12 cellular contexts compared by ENCODE assay signal in the genomic region with DNA sequence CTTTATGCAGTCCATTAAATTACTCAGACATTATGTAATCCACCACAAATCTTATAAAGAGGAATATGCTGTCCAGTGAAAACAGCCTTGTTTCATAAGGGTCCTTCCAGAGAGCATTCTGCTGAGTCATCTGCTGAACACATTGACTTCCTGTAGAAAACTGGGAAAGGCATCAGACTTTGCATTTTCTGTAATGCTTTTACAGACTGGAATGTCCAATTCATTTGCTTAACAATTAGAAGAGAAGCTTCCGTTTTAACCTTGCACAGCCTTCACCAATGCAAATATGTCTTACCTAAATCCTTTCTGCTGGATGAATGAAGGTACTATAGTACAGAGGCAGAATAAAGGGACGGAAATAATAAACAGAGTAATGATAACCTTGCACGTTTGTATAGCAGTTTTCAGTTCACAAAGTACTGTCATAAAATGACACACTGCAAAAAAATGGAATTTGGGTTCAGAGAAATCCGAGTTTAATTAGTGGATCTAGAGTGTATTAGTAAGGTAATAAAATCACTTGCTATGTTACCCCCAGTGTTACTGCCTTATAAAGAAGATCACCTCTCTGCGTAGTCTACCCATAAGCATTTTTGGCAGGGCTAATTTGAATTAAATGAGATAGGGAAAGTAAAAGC.
DNase-seq lines count a peak whose midpoint lies in the region; ATAC-seq, FAIRE-seq and TF ChIP-seq lines count a peak whose summit lies in the region.
"Had no signal": no experiment of that assay in that cellular context is flagged by ENCODE, and none has a peak within 500 bp of the region (broad histone marks: within the 10 kb centered on the region; RNA-seq: fewer than 3 reads in every experiment).

No MANE protein-coding gene starts in this region.

- H3K4me1 Mint-ChIP-seq in astrocyte (ENCODE audit: low read depth, unreplicated experiment): peaks cover 12% of the 10 kb centered on the region
- peaks cover 2% of the 10 kb centered on the region for H3K4me1 Mint-ChIP-seq in progenitor cell of endocrine pancreas (ENCODE audit: low read depth)

- H3K4me3 ChIP-seq in astrocyte (ENCODE audit: insufficient read depth, low read depth, low read length) (peak overlapping the region; percentile 45), left lung (no peak overlapping the region)
- H3K4me3 ChIP-seq: colonic mucosa, upper lobe of right lung had no signal

- ATAC-seq in left lung: peak; percentile 36
- ATAC-seq: left ventricle myocardium superior, upper lobe of right lung had no signal

- in situ Hi-C loops in Caki2 (cut with HindIII; ENCODE audit: low pct_unique_long_range_greater_than_20kb, low sequenced_read_pairs): no loop called here

- H3K36me3 ChIP-seq in astrocyte (ENCODE audit: insufficient read depth, low read length) (no peaks in the 10 kb centered on the region), left lung (no peaks in the 10 kb centered on the region)
- H3K36me3 ChIP-seq: colonic mucosa, upper lobe of right lung had no signal

- H3K9me3 ChIP-seq in astrocyte (ENCODE audit: insufficient read depth, low read depth, low read length) (no peaks in the 10 kb centered on the region), left lung (no peaks in the 10 kb centered on the region)
- H3K9me3 ChIP-seq: colonic mucosa, upper lobe of right lung had no signal

- H3K27me3 ChIP-seq in astrocyte (ENCODE audit: insufficient read depth, low read length) (no peaks in the 10 kb centered on the region), left lung (no peaks in the 10 kb centered on the region)
- H3K27me3 ChIP-seq: colonic mucosa, upper lobe of right lung had no signal

- TF ChIP-seq CTCF in astrocyte (IDR thresholded peaks at IDR 0.05; ENCODE audit: insufficient read depth, low read depth, low read length) (no peak), left lung (IDR thresholded peaks at IDR 0.05) (no peak), progenitor cell of endocrine pancreas (IDR thresholded peaks at IDR 0.05; ENCODE audit: unreplicated experiment) (no peak)

- H3K9ac ChIP-seq in astrocyte (ENCODE audit: low read length): peak overlapping the region; percentile 52

- H3K4me3 Mint-ChIP-seq in astrocyte (ENCODE audit: unreplicated experiment) (no peak overlapping the region), progenitor cell of endocrine pancreas (ENCODE audit: low read depth) (no peak overlapping the region)

- peaks cover 2% of the 10 kb centered on the region for H3K9me3 Mint-ChIP-seq in astrocyte (ENCODE audit: unreplicated experiment)
- peaks cover 2% of the 10 kb centered on the region for H3K9me3 Mint-ChIP-seq in progenitor cell of endocrine pancreas (ENCODE audit: low read depth)

- no peaks in the 10 kb centered on the region for H3K79me2 ChIP-seq in astrocyte (ENCODE audit: insufficient read depth, low read length)

- peak overlapping the region; percentile 76 for H3K27ac ChIP-seq in astrocyte (ENCODE audit: low read depth, low read length)
- no peak overlapping the region for H3K27ac ChIP-seq in left lung
- H3K27ac ChIP-seq: colonic mucosa, upper lobe of right lung had no signal

- H3K4me1 ChIP-seq in astrocyte (ENCODE audit: insufficient read depth, low read length) (peaks cover 5% of the 10 kb centered on the region), left lung (no peaks in the 10 kb centered on the region)
- H3K4me1 ChIP-seq: colonic mucosa, upper lobe of right lung had no signal

- H2AFZ ChIP-seq in astrocyte (ENCODE audit: low read depth, low read length): peak overlapping the region; percentile 52

- no peak for FAIRE-seq in astrocyte (lab: Jason Lieb, UNC)

- H3K27ac Mint-ChIP-seq in astrocyte (ENCODE audit: unreplicated experiment) (peak overlapping the region; percentile 94), progenitor cell of endocrine pancreas (no peak overlapping the region)

- H3K36me3 Mint-ChIP-seq in astrocyte (ENCODE audit: low read depth, unreplicated experiment) (no peaks in the 10 kb centered on the region), progenitor cell of endocrine pancreas (ENCODE audit: insufficient read depth) (no peaks in the 10 kb centered on the region)

- DNase-seq in Caki2 (ENCODE audit: low read depth) (peak; percentile 21), LoVo (ENCODE audit: low spot score) (peak; percentile 49), astrocyte (ENCODE audit: low read depth) (peak; percentile 93), left lung (no peak), SKM-1 (lab: John Stamatoyannopoulos, UW; ENCODE audit: unreplicated experiment) (no peak), progenitor cell of endocrine pancreas (ENCODE audit: low spot score, unreplicated experiment) (no peak), T-helper 1 cell (no peak)
- no peak for DNase-seq in activated CD4-positive, alpha-beta T cell treated with anti-CD3 and anti-CD28 coated beads for 48 hours
- DNase-seq: colonic mucosa, DMS79 treated with DMSO at 0.1 percent for 48 hours, left ventricle myocardium superior, upper lobe of right lung had no signal

- intact Hi-C loops in left lung (cut with DNase I): no loop called here

- H3K27me3 Mint-ChIP-seq in astrocyte (ENCODE audit: low read depth, unreplicated experiment): no peaks in the 10 kb centered on the region
- H3K27me3 Mint-ChIP-seq in progenitor cell of endocrine pancreas: no peaks in the 10 kb centered on the region

- H3K4me2 ChIP-seq in astrocyte (ENCODE audit: low read length): peak overlapping the region; percentile 83

- no peaks in the 10 kb centered on the region for H4K20me1 ChIP-seq in astrocyte (ENCODE audit: insufficient read depth, low read length)

Comparison
In these comparisons a context has a peak if more than half of its experiments do, and no peak if none do; other contexts are left out.
1. DNase-seq: peak in Caki2 (single experiment), LoVo (single experiment) and astrocyte (single experiment); none in left lung (0 of 2), SKM-1 (single experiment), progenitor cell of endocrine pancreas (single experiment), activated CD4-positive, alpha-beta T cell treated with anti-CD3 and anti-CD28 coated beads for 48 hours (single experiment) and T-helper 1 cell (0 of 5).